25 cellular contexts compared by ENCODE assay signal in genomic region chr17:40248507-40248906, GRCh38. TPM values are rescaled to one million over a fixed set of nuclear protein-coding genes. Genes with fewer than 3 reads are reported as not detected.
A peak's percentile ranks its signal among the peaks of the same experiment; 100 is the strongest.
DNase-seq lines count a peak whose midpoint lies in the region; ATAC-seq and TF ChIP-seq lines count a peak whose summit lies in the region.
"Had no signal": no experiment of that assay in that cellular context is flagged by ENCODE, and none has a peak within 500 bp of the region (broad histone marks: within the 10 kb centered on the region; RNA-seq: fewer than 3 reads in every experiment).

No MANE protein-coding gene starts in this region.

- no peaks in the 10 kb centered on the region for H3K27me3 Mint-ChIP-seq in Caco-2 (ENCODE audit: insufficient read depth, unreplicated experiment)
- no peaks in the 10 kb centered on the region for H3K27me3 Mint-ChIP-seq in activated CD8-positive, alpha-beta T cell treated with anti-CD3 and anti-CD28 coated beads for 36 hours
- H3K27me3 Mint-ChIP-seq: B cell; CD8-positive, alpha-beta memory T cell had no signal

- no peaks in the 10 kb centered on the region for H3K9me3 Mint-ChIP-seq in Caco-2 (ENCODE audit: unreplicated experiment)
- no peaks in the 10 kb centered on the region for H3K9me3 Mint-ChIP-seq in activated CD8-positive, alpha-beta T cell treated with anti-CD3 and anti-CD28 coated beads for 36 hours
- H3K9me3 Mint-ChIP-seq: CD8-positive, alpha-beta memory T cell had no signal

- peaks cover 10% of the 10 kb centered on the region; the same call in 1 of the 2 replicates for H3K4me1 ChIP-seq in Caco-2
- H3K4me1 ChIP-seq in neutrophil (ENCODE audit: control insufficient read depth in 1 of 2, insufficient read depth in 1 of 2, low read depth in 1 of 2, low read length in 1 of 2), result peaks cover 11 to 14% of the 10 kb centered on the region in 2 experiments

- peak overlapping the region; percentile 83 for H3K27ac ChIP-seq in SK-N-MC
- peak overlapping the region in 34 of 59 donors; percentile 10 to 84 (median 54) for H3K27ac ChIP-seq in dorsolateral prefrontal cortex
- H3K27ac ChIP-seq in neutrophil, result peak overlapping the region; percentile 50
- H3K27ac ChIP-seq: 22Rv1, C4-2B, SJCRH30 had no signal

- POLR2A ChIA-PET in Caco-2 (lab: Charles Lee), result no interaction called here
- POLR2A ChIA-PET in activated CD8-positive, alpha-beta T cell treated with anti-CD3 and anti-CD28 coated beads for 36 hours (lab: Charles Lee), result interaction anchor here (0.7 to 1.3 kb wide), 2 partner anchors 23 to 41 kb away, joined by 3 read pairs; no protein-coding TSS in a partner anchor

- TF ChIP-seq CTCF in Caco-2 (IDR thresholded peaks at IDR 0.05; ENCODE audit: insufficient read depth in 1 of 2, low read depth in 1 of 2, low read length in 1 of 2, severe bottlenecking in 1 of 2, unreplicated experiment in 1 of 2), result no peak
- no peak for TF ChIP-seq CTCF in dorsolateral prefrontal cortex (IDR thresholded peaks at IDR 0.05 in 54 of 56, conservative IDR thresholded peaks at IDR 0.05 in 2 of 56; ENCODE audit: low read depth in 1 of 56, partially characterized antibody in 56 of 56)
- no peak for TF ChIP-seq CTCF in neutrophil (IDR thresholded peaks at IDR 0.05)
- no peak for TF ChIP-seq CTCF in activated CD8-positive, alpha-beta T cell treated with anti-CD3 and anti-CD28 coated beads for 36 hours (IDR thresholded peaks at IDR 0.05)

- peak overlapping the region; percentile 27 for H3K27ac Mint-ChIP-seq in Caco-2 (ENCODE audit: unreplicated experiment)
- no peak overlapping the region for H3K27ac Mint-ChIP-seq in activated CD8-positive, alpha-beta T cell treated with anti-CD3 and anti-CD28 coated beads for 36 hours
- H3K27ac Mint-ChIP-seq: B cell had no signal

- no peak for ATAC-seq in activated CD8-positive, alpha-beta T cell treated with anti-CD3 and anti-CD28 coated beads for 36 hours
- no peak for ATAC-seq in HG03095 (IDR thresholded peaks at IDR 0.05; ENCODE audit: unreplicated experiment)
- ATAC-seq in HG03025 (IDR thresholded peaks at IDR 0.05; ENCODE audit: low FRiP score, unreplicated experiment), result no peak
- ATAC-seq: PC-3, Right ventricle myocardium inferior had no signal

- H3K36me3 ChIP-seq in Caco-2 (ENCODE audit: control insufficient read depth, insufficient read depth, low read length) (no peaks in the 10 kb centered on the region), SK-N-MC (ENCODE audit: insufficient read depth, low read length) (no peaks in the 10 kb centered on the region), neutrophil (peaks cover 14% of the 10 kb centered on the region)
- H3K36me3 ChIP-seq: SJCRH30 had no signal

- no peak overlapping the region for H3K4me3 Mint-ChIP-seq in Caco-2 (ENCODE audit: unreplicated experiment)
- H3K4me3 Mint-ChIP-seq in activated CD8-positive, alpha-beta T cell treated with anti-CD3 and anti-CD28 coated beads for 36 hours, result no peak overlapping the region
- H3K4me3 Mint-ChIP-seq: B cell; CD8-positive, alpha-beta memory T cell had no signal

- H3K27me3 ChIP-seq in Caco-2 (replicated peaks; ENCODE audit: control insufficient read depth, insufficient read depth, low read length) (no peaks in the 10 kb centered on the region), dorsolateral prefrontal cortex (no peaks in the 10 kb centered on the region), neutrophil (no peaks in the 10 kb centered on the region)
- H3K27me3 ChIP-seq: MG63, SJCRH30 had no signal

- DNase-seq in Caco-2 (no peak), SK-N-MC (ENCODE audit: low read depth, low spot score) (no peak), dorsolateral prefrontal cortex (no peak)
- no peak for DNase-seq in activated CD8-positive, alpha-beta T cell treated with anti-CD3 and anti-CD28 coated beads for 36 hours
- DNase-seq: CD8-positive, alpha-beta memory T cell; DMS153; DND-41; KBM-7; MG63; NCI-H1105 treated with DMSO at 0.1 percent for 48 hours; NCI-H146; NCI-H2029; NCI-H446 treated with DMSO at 0.1 percent for 48 hours; NCI-H526; NCI-H82; NK-92 treated with Interleukin-12 subunit alpha and Interleukin-12 subunit beta, amount 100 ng/mL, for 24 hours; PC-3; SJCRH30 had no signal

- no TSS peak for BruUV-seq in Caco-2 (replicated peaks; lab: Mats Ljungman, UMichigan)

- H3K9ac ChIP-seq in SK-N-MC (ENCODE audit: insufficient read length), result no peak overlapping the region

- no peaks in the 10 kb centered on the region for H3K9me3 ChIP-seq in Caco-2
- no peaks in the 10 kb centered on the region for H3K9me3 ChIP-seq in SK-N-MC (ENCODE audit: low read depth, low read length)
- no peaks in the 10 kb centered on the region for H3K9me3 ChIP-seq in neutrophil
- H3K9me3 ChIP-seq: MG63, SJCRH30 had no signal

- H3K4me3 ChIP-seq in Caco-2 (ENCODE audit: low read depth, low read length) (no peak overlapping the region), SK-N-MC (no peak overlapping the region), dorsolateral prefrontal cortex (no peak overlapping the region), neutrophil (ENCODE audit: low read depth in 1 of 2, low read length in 1 of 2) (no peak overlapping the region)
- H3K4me3 ChIP-seq: MG63, SJCRH30 had no signal

- peaks cover 20% of the 10 kb centered on the region for H3K36me3 Mint-ChIP-seq in Caco-2 (ENCODE audit: insufficient read depth, unreplicated experiment)
- H3K36me3 Mint-ChIP-seq in activated CD8-positive, alpha-beta T cell treated with anti-CD3 and anti-CD28 coated beads for 36 hours (ENCODE audit: low read depth), result peaks cover 2% of the 10 kb centered on the region

- CTCF ChIA-PET in Caco-2 (lab: Charles Lee), result no interaction called here
- CTCF ChIA-PET in activated CD8-positive, alpha-beta T cell treated with anti-CD3 and anti-CD28 coated beads for 36 hours (lab: Charles Lee), result no interaction called here

- intact Hi-C loops in Caco-2 (cut with micrococcal nuclease; ENCODE audit: unreplicated experiment), result no loop called here
- intact Hi-C loops in dorsolateral prefrontal cortex (cut with DNase I), result no loop called here
- intact Hi-C loops in activated CD8-positive, alpha-beta T cell treated with anti-CD3 and anti-CD28 coated beads for 36 hours (cut with micrococcal nuclease), result no loop called here

- no peaks in the 10 kb centered on the region for H3K4me1 Mint-ChIP-seq in Caco-2 (ENCODE audit: low read depth, unreplicated experiment)
- peaks cover 25% of the 10 kb centered on the region for H3K4me1 Mint-ChIP-seq in activated CD8-positive, alpha-beta T cell treated with anti-CD3 and anti-CD28 coated beads for 36 hours (ENCODE audit: low read depth)

RNA-seq across cellular contexts. Expression of gene WIPF2, which starts 29.4 kb away (rescaled TPM):
- total RNA-seq in Caco-2 (2022) (33.4 and 38.3 TPM in 2 replicates), dorsolateral prefrontal cortex (100 to 1,000 TPM in 2 of 120 experiments, 10 to 100 TPM in 118; 48.9 to 103 (median 73.2) TPM)
- total RNA-seq in activated CD8-positive, alpha-beta T cell treated with anti-CD3 and anti-CD28 coated beads for 36 hours, result 10 to 100 TPM; 15.3 to 17.9 TPM

RNA-seq across cellular contexts. Expression of gene CDC6, which starts 39.2 kb away (rescaled TPM):
- 86.1 and 96.4 TPM in 2 replicates for total RNA-seq in Caco-2 (2022)
- 10 to 100 TPM in 12 of 120 experiments, 1 to 10 TPM in 108; 1.0 to 12.6 (median 6.7) TPM for total RNA-seq in dorsolateral prefrontal cortex
- 100 to 1,000 TPM; 110 to 118 TPM for total RNA-seq in activated CD8-positive, alpha-beta T cell treated with anti-CD3 and anti-CD28 coated beads for 36 hours
